ENCODE assay signal across 15 cellular contexts in the genomic region with DNA sequence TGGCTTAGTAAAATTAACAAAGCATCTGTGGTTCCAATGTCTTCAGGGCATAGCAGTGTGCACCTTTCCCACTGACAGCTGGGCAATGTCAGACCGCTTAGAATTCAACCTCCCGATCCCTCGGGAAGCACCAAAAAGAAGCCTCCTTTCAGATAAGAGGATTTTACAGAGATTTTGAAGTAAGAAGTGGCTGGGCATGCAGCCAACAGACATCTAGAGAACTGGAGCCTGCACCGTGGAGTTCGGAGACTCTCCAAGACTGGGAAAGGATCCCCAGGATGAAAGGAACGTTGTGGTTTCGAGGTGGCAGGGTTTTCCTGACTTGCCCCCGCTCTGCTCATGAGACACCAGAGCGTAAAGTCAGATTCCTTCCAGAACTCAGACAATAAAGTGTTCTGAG. TPM values are rescaled to one million over a fixed set of nuclear protein-coding genes. Genes with fewer than 3 reads are reported as not detected.
A peak's percentile ranks its signal among the peaks of the same experiment; 100 is the strongest.
DNase-seq lines count a peak whose midpoint lies in the region; ATAC-seq and TF ChIP-seq lines count a peak whose summit lies in the region.
"Had no signal": no experiment of that assay in that cellular context is flagged by ENCODE, and none has a peak within 500 bp of the region (broad histone marks: within the 10 kb centered on the region; RNA-seq: fewer than 3 reads in every experiment).

No MANE protein-coding gene starts in this region.

- no peak overlapping the region for H3K4me3 Mint-ChIP-seq in natural killer cell treated with Interleukin-12 subunit alpha and Interleukin-12 subunit beta and Interleukin-15 and Interleukin-18, amount 100 ng/mL, for 72 hours

- H3K9me3 ChIP-seq in HUES64 (ENCODE audit: insufficient read depth, low read depth, low read length) (no peaks in the 10 kb centered on the region), Karpas-422 (ENCODE audit: low read length) (no peaks in the 10 kb centered on the region)
- H3K9me3 ChIP-seq: heart left ventricle, tibial nerve had no signal

- H3K9me2 ChIP-seq in Karpas-422 (replicated peaks; ENCODE audit: insufficient read depth, low read length) = no peaks in the 10 kb centered on the region

- H3K9ac ChIP-seq in HUES64 (ENCODE audit: low read depth, low read length) (peak overlapping the region; percentile 37; the same call in 1 of the 2 replicates), Karpas-422 (ENCODE audit: low read length) (no peak overlapping the region)
- H3K9ac ChIP-seq: BLaER1 treated with 17β-estradiol and CSF1 and Interleukin-3, amounts not matched to agents 10 nM and 100 nM had no signal

- H3K9me3 Mint-ChIP-seq in natural killer cell treated with Interleukin-12 subunit alpha and Interleukin-12 subunit beta and Interleukin-15 and Interleukin-18, amount 100 ng/mL, for 72 hours = no peaks in the 10 kb centered on the region

- H3K79me2 ChIP-seq in Karpas-422 (ENCODE audit: low read length) = no peaks in the 10 kb centered on the region

- H3K27ac ChIP-seq in HUES64 (ENCODE audit: low read depth, low read length) = peak overlapping the region; percentile 59; the same call in 1 of the 2 replicates
- no peak overlapping the region for H3K27ac ChIP-seq in Karpas-422 (ENCODE audit: low read length)
- H3K27ac ChIP-seq: BLaER1 treated with 17β-estradiol and CSF1 and Interleukin-3, amounts not matched to agents 10 nM and 100 nM; heart left ventricle; tibial nerve had no signal

- DNase-seq in NCI-H524 treated with DMSO at 0.1 percent for 48 hours (lab: John Stamatoyannopoulos, UW) = peak; percentile 96
- DNase-seq in choroid plexus epithelial cell (ENCODE audit: low read depth) = peak; percentile 47
- no peak for DNase-seq in retinal pigment epithelial cell (ENCODE audit: low read depth)
- no peak for DNase-seq in Karpas-422
- DNase-seq in natural killer cell treated with Interleukin-12 subunit alpha and Interleukin-12 subunit beta and Interleukin-15 and Interleukin-18, amount 100 ng/mL, for 72 hours (ENCODE audit: low spot score) = no peak
- DNase-seq in NCI-H526 (lab: John Stamatoyannopoulos, UW) = no peak
- DNase-seq: activated CD4-positive, CD25-positive, alpha-beta regulatory T cell; cerebellar nuclear complex; MG63; NCI-H2081 had no signal

- no peak overlapping the region for H3K4me3 ChIP-seq in HUES64 (ENCODE audit: low read length)
- no peak overlapping the region for H3K4me3 ChIP-seq in choroid plexus epithelial cell (ENCODE audit: low read depth, low read length)
- H3K4me3 ChIP-seq in retinal pigment epithelial cell (ENCODE audit: low read length) = peak overlapping the region; percentile 13
- H3K4me3 ChIP-seq in Karpas-422 (ENCODE audit: low read length) = no peak overlapping the region
- H3K4me3 ChIP-seq: BLaER1 treated with 17β-estradiol and CSF1 and Interleukin-3, amounts not matched to agents 10 nM and 100 nM; heart left ventricle; MG63; tibial nerve had no signal

- 0 out of 2 replicates have a peak, but pooled peaks cover 4% of the 10 kb centered on the region for H3K27me3 ChIP-seq in HUES64 (ENCODE audit: insufficient read depth, low read length)
- no peaks in the 10 kb centered on the region for H3K27me3 ChIP-seq in Karpas-422 (ENCODE audit: low read length)
- H3K27me3 ChIP-seq: heart left ventricle, MG63, tibial nerve had no signal

- 89% methylated on average over 9 of the region's 9 CpGs for WGBS in HUES64

- H3K27ac Mint-ChIP-seq in natural killer cell treated with Interleukin-12 subunit alpha and Interleukin-12 subunit beta and Interleukin-15 and Interleukin-18, amount 100 ng/mL, for 72 hours = no peak overlapping the region
- H3K27ac Mint-ChIP-seq: activated naive CD4-positive, alpha-beta T cell treated with anti-CD3 and anti-CD28 coated beads, Interleukin-2, amount 50 U/mL, for 72 hours had no signal

- no peak overlapping the region for H2AFZ ChIP-seq in Karpas-422 (ENCODE audit: low read length)

- no peaks in the 10 kb centered on the region for H3K36me3 Mint-ChIP-seq in natural killer cell treated with Interleukin-12 subunit alpha and Interleukin-12 subunit beta and Interleukin-15 and Interleukin-18, amount 100 ng/mL, for 72 hours
- H3K36me3 Mint-ChIP-seq: activated naive CD4-positive, alpha-beta T cell treated with anti-CD3 and anti-CD28 coated beads, Interleukin-2, amount 50 U/mL, for 72 hours had no signal

- H3K27me3 Mint-ChIP-seq in natural killer cell treated with Interleukin-12 subunit alpha and Interleukin-12 subunit beta and Interleukin-15 and Interleukin-18, amount 100 ng/mL, for 72 hours = peaks cover 37 to 55% of the 10 kb centered on the region in 2 donors

- no peak overlapping the region for H3K4me2 ChIP-seq in Karpas-422 (ENCODE audit: low read depth, low read length, poor library complexity, severe bottlenecking)
- H3K4me2 ChIP-seq: BLaER1 treated with 17β-estradiol and CSF1 and Interleukin-3, amounts not matched to agents 10 nM and 100 nM had no signal

- peaks cover 60% of the 10 kb centered on the region for H3K4me1 ChIP-seq in HUES64 (ENCODE audit: insufficient read depth, low read length)
- H3K4me1 ChIP-seq in Karpas-422 (ENCODE audit: low read length) = no peaks in the 10 kb centered on the region

- no peak for ATAC-seq in natural killer cell treated with Interleukin-12 subunit alpha and Interleukin-12 subunit beta and Interleukin-15 and Interleukin-18, amount 100 ng/mL, for 72 hours
- ATAC-seq: activated naive CD4-positive, alpha-beta T cell treated with anti-CD3 and anti-CD28 coated beads, Interleukin-2, amount 50 U/mL, for 72 hours; heart left ventricle had no signal

- no peaks in the 10 kb centered on the region for H3K4me1 Mint-ChIP-seq in natural killer cell treated with Interleukin-12 subunit alpha and Interleukin-12 subunit beta and Interleukin-15 and Interleukin-18, amount 100 ng/mL, for 72 hours (ENCODE audit: low read depth in 2 of 2)

- H4K20me1 ChIP-seq in Karpas-422 (ENCODE audit: insufficient read depth, low read depth, low read length) = no peaks in the 10 kb centered on the region
- H4K20me1 ChIP-seq: BLaER1 treated with 17β-estradiol and CSF1 and Interleukin-3, amounts not matched to agents 10 nM and 100 nM had no signal

- TF ChIP-seq CTCF in choroid plexus epithelial cell (conservative IDR thresholded peaks at IDR 0.05; ENCODE audit: low read depth, low read length) = no peak
- TF ChIP-seq CTCF in retinal pigment epithelial cell (conservative IDR thresholded peaks at IDR 0.05; ENCODE audit: low read depth, low read length) = no peak

- peaks cover 9% of the 10 kb centered on the region for H3K36me3 ChIP-seq in HUES64 (ENCODE audit: insufficient read depth, low read length)
- H3K36me3 ChIP-seq in Karpas-422 (ENCODE audit: insufficient read depth, low read length) = no peaks in the 10 kb centered on the region
- H3K36me3 ChIP-seq: BLaER1 treated with 17β-estradiol and CSF1 and Interleukin-3, amounts not matched to agents 10 nM and 100 nM; heart left ventricle; MG63 had no signal

RNA-seq across cellular contexts. Expression of gene FAM174B, which starts 5.3 kb away (rescaled TPM):
- 23.0 TPM for polyA plus RNA-seq in HUES64 (2013, experiment 1 of 2)
- polyA plus RNA-seq in HUES64 (2013, experiment 2 of 2) = 22.2 TPM
- total RNA-seq in Karpas-422 (2014; rRNA removed; shearing (Covaris generic); ENCODE audit: low replicate concordance) = 0.04 TPM in 1 of 2 replicates, not detected in the other
- total RNA-seq in natural killer cell treated with Interleukin-12 subunit alpha and Interleukin-12 subunit beta and Interleukin-15 and Interleukin-18, amount 100 ng/mL, for 72 hours = 1 to 10 TPM in 1 of 2 donors, under 1 TPM in 1; 0.62 to 3.8 TPM

Comparison
In these comparisons a context has a peak if more than half of its experiments do, and no peak if none do; other contexts are left out.
1. DNase-seq: peak in NCI-H524 treated with DMSO at 0.1 percent for 48 hours (single experiment) and choroid plexus epithelial cell (single experiment); none in retinal pigment epithelial cell (single experiment), Karpas-422 (single experiment), natural killer cell treated with Interleukin-12 subunit alpha and Interleukin-12 subunit beta and Interleukin-15 and Interleukin-18, amount 100 ng/mL, for 72 hours (single experiment) and NCI-H526 (0 of 2).